In the genomic region with DNA sequence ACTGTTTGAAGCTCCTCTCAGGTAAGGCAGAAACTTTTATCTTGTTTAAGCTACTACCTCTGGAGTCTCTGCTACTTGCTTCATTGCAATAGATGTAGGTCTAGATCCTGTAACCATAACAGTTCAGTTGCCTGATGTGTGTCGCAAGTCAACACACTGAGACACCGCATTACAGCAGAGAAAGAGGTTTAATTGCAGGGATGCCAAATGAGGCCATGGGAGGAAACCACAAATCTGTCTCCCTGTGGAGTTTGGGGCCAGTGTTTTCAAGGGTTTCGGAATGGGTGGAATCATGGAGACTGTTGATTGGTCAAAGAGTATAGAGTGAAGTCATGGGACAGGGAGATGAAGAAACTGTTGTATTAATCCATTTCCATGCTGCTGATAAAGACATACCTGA, we compare ENCODE assay signal across 24 cellular contexts. TPM values are rescaled to one million over a fixed set of nuclear protein-coding genes. Genes with fewer than 3 reads are reported as not detected.
"Had no signal": no experiment of that assay in that cellular context is flagged by ENCODE, and none has a peak within 500 bp of the region (broad histone marks: within the 10 kb centered on the region; RNA-seq: fewer than 3 reads in every experiment).

No MANE protein-coding gene starts in this region.

- H3K9me3 ChIP-seq: left ventricle myocardium inferior, mucosa of descending colon, neutrophil, ovary, right lobe of liver, thoracic aorta, vagina had no signal

- DNase-seq: activated B cell treated with CpG ODN at 0.5 μM for 24 hours; activated CD8-positive, alpha-beta memory T cell treated with anti-CD3 and anti-CD28 coated beads, Interleukin-2, amount 10 ng/mL, durations not matched to agents 7 days and 5 days; activated CD8-positive, alpha-beta T cell treated with anti-CD3 and anti-CD28 coated beads, Interleukin-2, amount 10 ng/mL, durations not matched to agents 7 days and 5 days; activated naive CD8-positive, alpha-beta T cell treated with anti-CD3 and anti-CD28 coated beads, Interleukin-2, amount 50 U/mL, for 24 hours; activated T-cell treated with anti-CD3 and anti-CD28 coated beads, Interleukin-2, amount 50 U/mL, for 48 hours; dorsolateral prefrontal cortex; effector memory CD8-positive, alpha-beta T cell; erythroblast; islet precursor cell; left ventricle myocardium inferior; mucosa of descending colon; ovary; right lobe of liver; stimulated activated CD4-positive, alpha-beta T cell treated with anti-CD3 and anti-CD28 coated beads, Interleukin-12 subunit alpha, Interleukin-12 subunit beta, amount 100 ng/mL, for 4 hours; stimulated activated CD4-positive, alpha-beta T cell treated with anti-CD3 and anti-CD28 coated beads, Interleukin-4, amount 100 ng/mL, for 1 hour; stimulated activated naive CD8-positive, alpha-beta T cell treated with anti-CD3 and anti-CD28 coated beads, Interleukin-15, Interleukin-2, amounts not matched to agents 100 U/mL and 50 U/mL, for 24 hours; T-helper 17 cell had no signal

- ATAC-seq: activated CD8-positive, alpha-beta memory T cell treated with anti-CD3 and anti-CD28 coated beads, Interleukin-2, amount 10 ng/mL, durations not matched to agents 7 days and 5 days; activated CD8-positive, alpha-beta T cell treated with anti-CD3 and anti-CD28 coated beads, Interleukin-2, amount 10 ng/mL, durations not matched to agents 7 days and 5 days; activated naive CD8-positive, alpha-beta T cell treated with anti-CD3 and anti-CD28 coated beads, Interleukin-2, amount 50 U/mL, for 24 hours; effector memory CD8-positive, alpha-beta T cell; mucosa of descending colon; right lobe of liver; stimulated activated naive CD8-positive, alpha-beta T cell treated with anti-CD3 and anti-CD28 coated beads, Interleukin-15, Interleukin-2, amounts not matched to agents 100 U/mL and 50 U/mL, for 24 hours; T-helper 17 cell had no signal

- H3K4me1 ChIP-seq: right lobe of liver, vagina had no signal

- H3K27ac ChIP-seq: coronary artery, dorsolateral prefrontal cortex, left ventricle myocardium inferior, neutrophil, ovary, right lobe of liver, skin epidermis, thoracic aorta, vagina had no signal

- H3K27me3 ChIP-seq: dorsolateral prefrontal cortex, neutrophil, ovary, right lobe of liver, vagina had no signal

- H3K4me3 ChIP-seq: coronary artery, dorsolateral prefrontal cortex, left ventricle myocardium inferior, lung, mucosa of descending colon, ovary, right lobe of liver, skin epidermis, thoracic aorta, vagina had no signal

- H3K36me3 ChIP-seq: left ventricle myocardium inferior, neutrophil, ovary, right lobe of liver, thoracic aorta, vagina had no signal

RNA-seq across cellular contexts. Expression of gene RBM24, which starts 57.1 kb away (rescaled TPM):
- total RNA-seq: activated B cell treated with CpG ODN at 0.5 μM for 24 hours; activated CD8-positive, alpha-beta memory T cell treated with anti-CD3 and anti-CD28 coated beads, Interleukin-2, amount 10 ng/mL, durations not matched to agents 7 days and 5 days; activated CD8-positive, alpha-beta T cell treated with anti-CD3 and anti-CD28 coated beads, Interleukin-2, amount 10 ng/mL, durations not matched to agents 7 days and 5 days; activated T-helper 2 cell treated with anti-CD3 and anti-CD28 coated beads, Interferon-gamma antibody, Interleukin-2, Interleukin-4, amounts not matched to agents 10 μg/mL and 5 μg/mL and 100 μg/mL, durations not matched to agents 14 hours and 24 hours and 36 hours had no signal
